ENCODE assay signal across 6 cellular contexts in the genomic region with DNA sequence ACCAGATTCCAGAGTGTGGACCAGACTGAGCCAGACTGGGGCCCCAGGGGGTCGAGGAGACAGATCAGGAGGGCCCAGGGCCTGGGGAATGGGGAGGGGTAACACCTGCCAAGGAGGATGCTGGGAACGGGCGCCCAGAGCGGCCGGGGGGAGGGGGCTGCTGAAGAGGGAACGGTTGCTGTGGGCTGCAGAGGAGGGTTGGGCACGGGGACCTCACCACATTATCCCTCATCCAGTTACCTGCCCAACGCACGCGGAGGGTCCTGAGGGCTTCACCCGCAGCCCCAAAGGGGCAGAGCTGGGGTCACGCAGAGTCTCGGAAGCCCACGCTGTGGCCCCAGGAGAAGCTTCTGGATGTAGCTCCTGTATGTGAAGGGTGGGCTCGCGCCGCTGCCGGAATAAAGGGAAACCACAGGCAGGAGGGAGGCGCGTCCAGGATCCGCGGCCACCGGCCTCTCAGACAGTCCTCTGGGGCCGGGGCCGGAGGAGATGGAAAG. TPM values are rescaled to one million over a fixed set of nuclear protein-coding genes. Genes with fewer than 3 reads are reported as not detected.
DNase-seq lines count a peak whose midpoint lies in the region; ATAC-seq, FAIRE-seq and TF ChIP-seq lines count a peak whose summit lies in the region.

No MANE protein-coding gene starts in this region.

- H3K14ac ChIP-seq in neuronal stem cell (ENCODE audit: low read length), result no peak overlapping the region

- H2BK5ac ChIP-seq in neuronal stem cell (ENCODE audit: low read length), result peak overlapping the region; percentile 24

- H3K23ac ChIP-seq in neuronal stem cell (ENCODE audit: low read depth, low read length, poor library complexity), result peak overlapping the region; percentile 80

- peak overlapping the region; percentile 95 for H3K4me2 ChIP-seq in mammary epithelial cell (ENCODE audit: insufficient read depth, low read depth, low read length)
- peak overlapping the region; percentile 98 for H3K4me2 ChIP-seq in neuronal stem cell (ENCODE audit: insufficient read depth, low read length, poor library complexity, severe bottlenecking)

- H3K4me3 ChIP-seq in mammary epithelial cell (replicated peaks in 1 of 3; ENCODE audit: insufficient read depth in 1 of 3, low read depth in 2 of 3, low read length in 3 of 3), result peak overlapping the region; percentile 52 to 78 (median 61)
- H3K4me3 ChIP-seq in neuronal stem cell (ENCODE audit: low read length in 2 of 2), result peak overlapping the region; percentile 81 to 89

- H4K8ac ChIP-seq in neuronal stem cell (ENCODE audit: low read depth, low read length), result no peak overlapping the region

- peak overlapping the region; percentile 71 to 90 (median 80) for H3K4me3 Mint-ChIP-seq in IgD-negative memory B cell

- no peak overlapping the region for H2BK12ac ChIP-seq in neuronal stem cell (ENCODE audit: low read length)

- in situ Hi-C loops in mammary epithelial cell (cut with MboI; ENCODE audit: low sequenced_read_pairs in 2 of 2), result loop anchor here (10.0 to 25.0 kb wide), 2 partner anchors 45 to 263 kb away; no protein-coding TSS in a partner anchor

- no peaks in the 10 kb centered on the region for H3K9me3 Mint-ChIP-seq in IgD-negative memory B cell

- H3K36me3 Mint-ChIP-seq in IgD-negative memory B cell, result peaks cover 2% of the 10 kb centered on the region

- peaks cover 11 to 13% (median 12%) of the 10 kb centered on the region in 3 donors for H3K4me1 Mint-ChIP-seq in IgD-negative memory B cell

- TF ChIP-seq CTCF in mammary epithelial cell (conservative IDR thresholded peaks at IDR 0.05 in 1 of 2, IDR thresholded peaks at IDR 0.05 in 1 of 2; ENCODE audit: extremely low read depth in 1 of 2, insufficient read depth in 1 of 2, low read depth in 1 of 2, low read length in 2 of 2), result no peak

- peaks cover 14% of the 10 kb centered on the region for H3K4me1 ChIP-seq in mammary epithelial cell (ENCODE audit: insufficient read depth, low read length)
- peaks cover 10 to 13% of the 10 kb centered on the region in 2 donors for H3K4me1 ChIP-seq in neuronal stem cell (ENCODE audit: control insufficient read depth in 2 of 2, insufficient read depth in 1 of 2, low read depth in 1 of 2, low read length in 2 of 2)

- peaks cover 38% of the 10 kb centered on the region for H3K79me2 ChIP-seq in mammary epithelial cell (ENCODE audit: insufficient read depth, low read length)

- dilution Hi-C loops in mammary epithelial cell (cut with HindIII; ENCODE audit: low sequenced_read_pairs), result loop anchor here (10.0 kb wide), 3 partner anchors 85 to 375 kb away; partner anchors contain the start of genes ADM2, CPT1B and MIOX

- peak overlapping the region; percentile 87 for H3K18ac ChIP-seq in neuronal stem cell (ENCODE audit: low read length)

- H3K9ac ChIP-seq in mammary epithelial cell (ENCODE audit: insufficient read depth, low read length), result no peak overlapping the region
- peak overlapping the region; percentile 88 for H3K9ac ChIP-seq in neuronal stem cell (ENCODE audit: low read depth, low read length, poor library complexity)

- CTCF ChIA-PET in mammary epithelial cell (lab: Charles Lee; ENCODE audit: low non-redundant PET), result no interaction called here

- intact Hi-C loops in mammary epithelial cell (cut with micrococcal nuclease), result loop anchor here (2.0 kb wide), 2 partner anchors 41 to 51 kb away; no protein-coding TSS in a partner anchor

- H2AFZ ChIP-seq in mammary epithelial cell (ENCODE audit: low read depth, low read length) (peak overlapping the region; percentile 74), neuronal stem cell (ENCODE audit: low read length) (peak overlapping the region; percentile 91)

- no peak for TF ChIP-seq POLR2A in H54 (IDR thresholded peaks at IDR 0.05; ENCODE audit: low read depth, low read length)

- H3K9me3 ChIP-seq in mammary epithelial cell (replicated peaks; ENCODE audit: insufficient read depth, low read length), result no peaks in the 10 kb centered on the region
- H3K9me3 ChIP-seq in neuronal stem cell (replicated peaks in 1 of 2; ENCODE audit: control insufficient read depth in 2 of 2, insufficient read depth in 1 of 2, low read depth in 1 of 2, low read length in 2 of 2), result peaks cover 0 to 14% of the 10 kb centered on the region in 2 donors

- 43% methylated on average over 15 of the region's 25 CpGs for WGBS in mammary epithelial cell (ENCODE audit: low coverage, missing lambda C conversion rate)
- WGBS in neuronal stem cell (ENCODE audit: extremely low coverage in 2 of 2, insufficient read length in 2 of 2, insufficient replicate concordance in 1 of 2), 2 donors, result no CpG with 5 or more reads among the region's 25 CpGs

- peaks cover 14% of the 10 kb centered on the region for H3K79me1 ChIP-seq in neuronal stem cell (ENCODE audit: low read depth, low read length)

- no peak for ATAC-seq in GM19452 (IDR thresholded peaks at IDR 0.05; ENCODE audit: unreplicated experiment)

- no peak overlapping the region for H3K27ac ChIP-seq in mammary epithelial cell (ENCODE audit: insufficient read depth, low read depth, low read length)
- no peak overlapping the region for H3K27ac ChIP-seq in neuronal stem cell (replicated peaks; ENCODE audit: low read length)

- BruUV-seq in mammary epithelial cell (replicated peaks; lab: Mats Ljungman, UMichigan), result no TSS peak

- no peak for FAIRE-seq in H54 (lab: Jason Lieb, UNC)

- no peaks in the 10 kb centered on the region for H3K27me3 Mint-ChIP-seq in IgD-negative memory B cell

- peak overlapping the region; percentile 47 for H2AK5ac ChIP-seq in neuronal stem cell (ENCODE audit: low read depth, low read length)

- H4K91ac ChIP-seq in neuronal stem cell (ENCODE audit: low read depth, low read length, poor library complexity), result no peak overlapping the region

- H3K4ac ChIP-seq in neuronal stem cell (ENCODE audit: low read length), result no peak overlapping the region

- H2BK120ac ChIP-seq in neuronal stem cell (ENCODE audit: low read depth, low read length), result no peak overlapping the region

- peak overlapping the region; percentile 80 to 81 (median 81) for H3K27ac Mint-ChIP-seq in IgD-negative memory B cell

- H4K20me1 ChIP-seq in mammary epithelial cell (ENCODE audit: insufficient read depth, low read length), result no peaks in the 10 kb centered on the region

- DNase-seq in mammary epithelial cell (no peak), neuronal stem cell (ENCODE audit: low spot score) (no peak), NAMALWA (ENCODE audit: low spot score) (no peak), H54 (ENCODE audit: insufficient read length, low spot score) (no peak)

- H3K36me3 ChIP-seq in mammary epithelial cell (ENCODE audit: insufficient read depth, low read length) (peaks cover 4% of the 10 kb centered on the region), neuronal stem cell (replicated peaks in 1 of 2; ENCODE audit: control insufficient read depth in 2 of 2, insufficient read depth in 2 of 2, low read length in 2 of 2) (peaks cover 12 to 47% of the 10 kb centered on the region in 2 donors)

- H3K27me3 ChIP-seq in mammary epithelial cell (ENCODE audit: insufficient read depth, low read length) (no peaks in the 10 kb centered on the region), neuronal stem cell (ENCODE audit: control insufficient read depth in 3 of 3, insufficient read depth in 3 of 3, low read depth in 1 of 3, low read length in 3 of 3) (no peaks in the 10 kb centered on the region)

- peak overlapping the region; percentile 58 for H2BK15ac ChIP-seq in neuronal stem cell (ENCODE audit: low read length)

RNA-seq across cellular contexts. Expression of gene SELENOO, which starts 0.9 kb away (rescaled TPM):
- polyA plus RNA-seq in IgD-negative memory B cell (2.3 TPM), mammary epithelial cell (39.7 TPM)
- 10 to 100 TPM; 21.5 to 36.9 TPM for total RNA-seq in mammary epithelial cell
- polyA minus RNA-seq in mammary epithelial cell, result 12.8 TPM
- 11.5 TPM for polyA plus RNA-seq in neuronal stem cell (2013, experiment 1 of 2)
- polyA plus RNA-seq in neuronal stem cell (2013, experiment 2 of 2), result 11.4 TPM

RNA-seq across cellular contexts. Expression of gene TRABD, which starts 14.2 kb away (rescaled TPM):
- 28.0 TPM for polyA plus RNA-seq in IgD-negative memory B cell
- total RNA-seq in mammary epithelial cell, result 10 to 100 TPM; 25.8 to 63.5 TPM
- polyA plus RNA-seq in mammary epithelial cell, result 53.4 TPM
- 43.4 TPM for polyA minus RNA-seq in mammary epithelial cell
- polyA plus RNA-seq in neuronal stem cell (2013, experiment 1 of 2), result 34.5 TPM
- polyA plus RNA-seq in neuronal stem cell (2013, experiment 2 of 2), result 33.8 TPM

RNA-seq across cellular contexts. Expression of gene PANX2, which starts 29.4 kb away (rescaled TPM):
- polyA plus RNA-seq in IgD-negative memory B cell, result not detected
- 1 to 10 TPM in 1 of 2 donors, under 1 TPM in 1; 0.83 to 4.4 TPM for total RNA-seq in mammary epithelial cell
- polyA plus RNA-seq in mammary epithelial cell, result 1.8 TPM
- polyA minus RNA-seq in mammary epithelial cell, result 0.67 TPM
- 3.0 TPM for polyA plus RNA-seq in neuronal stem cell (2013, experiment 1 of 2)
- polyA plus RNA-seq in neuronal stem cell (2013, experiment 2 of 2), result 3.1 TPM

RNA-seq across cellular contexts. Expression of gene TUBGCP6, which starts 44.9 kb away (rescaled TPM):
- polyA plus RNA-seq in IgD-negative memory B cell, result 17.0 TPM
- total RNA-seq in mammary epithelial cell, result 10 to 100 TPM; 33.0 to 34.0 TPM
- 12.3 TPM for polyA plus RNA-seq in mammary epithelial cell
- polyA minus RNA-seq in mammary epithelial cell, result 18.7 TPM
- polyA plus RNA-seq in neuronal stem cell (2013, experiment 1 of 2), result 12.1 TPM
- polyA plus RNA-seq in neuronal stem cell (2013, experiment 2 of 2), result 12.1 TPM

RNA-seq across cellular contexts. Expression of gene HDAC10, which starts 51.2 kb away (rescaled TPM):
- 8.6 TPM for polyA plus RNA-seq in IgD-negative memory B cell
- 10 to 100 TPM; 10.7 to 23.6 TPM for total RNA-seq in mammary epithelial cell
- polyA plus RNA-seq in mammary epithelial cell, result 8.9 TPM
- polyA minus RNA-seq in mammary epithelial cell, result 2.7 TPM
- polyA plus RNA-seq in neuronal stem cell (2013, experiment 1 of 2), result 20.1 TPM
- 18.8 TPM for polyA plus RNA-seq in neuronal stem cell (2013, experiment 2 of 2)

Comparison
In these comparisons a context has a peak if more than half of its experiments do, and no peak if none do; other contexts are left out.
1. RNA of gene SELENOO, which starts 0.9 kb away (polyA plus RNA-seq): 39.7 TPM in mammary epithelial cell (single experiment); 2.3 TPM in IgD-negative memory B cell (single experiment); every median in the first group is over 10 times any median in the second.